12 cellular contexts compared by ENCODE assay signal in the genomic region with DNA sequence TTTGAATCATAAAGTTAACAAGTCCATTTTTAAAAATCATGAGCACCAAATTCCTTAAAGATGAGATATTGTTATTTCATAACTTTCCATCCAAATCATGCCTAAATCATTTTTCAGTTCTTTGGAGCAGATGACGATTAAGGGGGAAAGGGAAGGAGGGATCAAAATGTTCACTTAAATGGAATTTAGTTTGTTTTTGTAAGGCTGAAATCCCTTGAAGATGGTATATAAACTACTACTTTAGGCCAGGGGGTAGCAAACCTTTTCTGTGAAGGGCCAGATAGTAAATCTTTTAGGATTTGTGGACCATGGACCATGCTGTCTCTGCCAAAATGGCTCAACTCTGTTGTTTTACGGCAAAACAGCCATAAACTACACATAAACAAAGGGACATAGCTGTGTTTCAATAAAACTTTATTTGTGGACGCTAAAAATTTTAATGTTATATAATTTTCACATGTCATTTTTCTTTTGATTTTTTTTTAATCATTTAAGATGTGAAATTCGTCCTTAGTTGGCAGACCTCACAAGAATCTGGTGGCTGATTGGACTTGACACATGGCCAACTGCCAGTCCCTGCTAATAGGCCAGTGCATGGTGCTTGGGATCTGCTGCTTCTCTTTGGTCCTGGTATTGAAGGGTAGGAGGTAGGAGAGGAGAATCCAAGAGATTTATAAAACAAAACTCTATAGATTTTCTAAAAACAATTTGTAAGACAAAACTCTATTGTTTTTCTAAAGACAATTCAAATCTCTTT. TPM values are rescaled to one million over a fixed set of nuclear protein-coding genes. Genes with fewer than 3 reads are reported as not detected.
DNase-seq lines count a peak whose midpoint lies in the region; ATAC-seq and TF ChIP-seq lines count a peak whose summit lies in the region.
"Had no signal": no experiment of that assay in that cellular context is flagged by ENCODE, and none has a peak within 500 bp of the region (broad histone marks: within the 10 kb centered on the region; RNA-seq: fewer than 3 reads in every experiment).

No MANE protein-coding gene starts in this region.

- no peaks in the 10 kb centered on the region for H3K36me3 ChIP-seq in BJ (ENCODE audit: control insufficient read depth, insufficient read depth, low read length)
- no peaks in the 10 kb centered on the region for H3K36me3 ChIP-seq in esophagus (ENCODE audit: control insufficient read depth in 2 of 2, insufficient read depth in 2 of 2, low read length in 1 of 2)

- 66 to 73% methylated on average over 4 of the region's 4 CpGs for WGBS in esophagus, 2 donors

- H3K4me1 ChIP-seq in esophagus (ENCODE audit: control insufficient read depth in 2 of 2, insufficient read depth in 2 of 2, low read length in 1 of 2): no peaks in the 10 kb centered on the region

- H3K4me3 ChIP-seq in BJ (ENCODE audit: low read depth, low read length): no peak overlapping the region
- H3K4me3 ChIP-seq in esophagus (ENCODE audit: low read depth in 1 of 2, low read length in 2 of 2): no peak overlapping the region

- intact Hi-C loops in sciatic nerve (cut with DNase I): no loop called here

- DNase-seq in BJ (ENCODE audit: low read depth) (peak; percentile 77), NCI-H446 treated with DMSO at 0.1 percent for 48 hours (lab: John Stamatoyannopoulos, UW) (peak; percentile 47), sciatic nerve (ENCODE audit: low spot score) (no peak), NCI-H2227 (lab: John Stamatoyannopoulos, UW; ENCODE audit: unreplicated experiment) (no peak), GM20000 (ENCODE audit: low spot score) (no peak), NCI-H2029 treated with DMSO at 0.1 percent for 48 hours (lab: John Stamatoyannopoulos, UW) (no peak)
- DNase-seq in activated CD4-positive, CD25-positive, alpha-beta regulatory T cell (lab: John Stamatoyannopoulos, UW): no peak
- DNase-seq: activated CD4-positive, alpha-beta T cell treated with anti-CD3 and anti-CD28 coated beads for 1 hour; midbrain; NCI-H1417; stimulated activated CD4-positive, alpha-beta T cell treated with anti-CD3 and anti-CD28 coated beads, Interleukin-15, amount 100 ng/mL, for 24 hours had no signal

- CTCF ChIA-PET in BJ (lab: Yijun Ruan, JAX): interaction anchor here (3.7 kb wide), 1 partner anchor 66 kb away, joined by 12 read pairs; no protein-coding TSS in a partner anchor

- no peak for TF ChIP-seq CTCF in BJ (IDR thresholded peaks at IDR 0.05; ENCODE audit: insufficient read depth, low read depth, low read length)
- no peak for TF ChIP-seq CTCF in GM20000 (IDR thresholded peaks at IDR 0.05; ENCODE audit: extremely low read depth, missing control alignments)

- H3K27me3 ChIP-seq in BJ (ENCODE audit: control insufficient read depth, insufficient read depth, low read length) (no peaks in the 10 kb centered on the region), esophagus (ENCODE audit: control insufficient read depth in 1 of 2, insufficient read depth in 2 of 2, low read length in 2 of 2) (no peaks in the 10 kb centered on the region)

- POLR2A ChIA-PET in BJ (lab: Charles Lee): no interaction called here

- no peaks in the 10 kb centered on the region for H3K9me3 ChIP-seq in esophagus (ENCODE audit: control insufficient read depth in 2 of 2, insufficient read depth in 1 of 2, low read depth in 1 of 2, low read length in 1 of 2)

- H3K27ac ChIP-seq in esophagus (ENCODE audit: low read depth in 2 of 2, low read length in 1 of 2): peak overlapping the region; percentile 41 to 66

- peak; percentile 54 for ATAC-seq in sciatic nerve

RNA-seq across cellular contexts. Expression of gene RTN4, which starts 52.0 kb away (rescaled TPM):
- polyA plus RNA-seq in BJ (2011; rRNA removed) (219 and 400 TPM in 2 replicates), esophagus (100 to 1,000 TPM; 116 to 121 TPM)
- 204 and 376 TPM in 2 replicates for polyA minus RNA-seq in BJ (2011; rRNA and poly(A)+ RNA removed)
- total RNA-seq in sciatic nerve: 254 TPM

Comparison
In these comparisons a context has a peak if more than half of its experiments do, and no peak if none do; other contexts are left out.
1. DNase-seq: peak in BJ (single experiment) and NCI-H446 treated with DMSO at 0.1 percent for 48 hours (single experiment); none in sciatic nerve (single experiment), activated CD4-positive, CD25-positive, alpha-beta regulatory T cell (0 of 4), NCI-H2227 (single experiment), GM20000 (single experiment) and NCI-H2029 treated with DMSO at 0.1 percent for 48 hours (single experiment).